ENCODE assay signal across 8 cellular contexts in genomic region chr20:17505664-17506517, GRCh38. TPM values are rescaled to one million over a fixed set of nuclear protein-coding genes. Genes with fewer than 3 reads are reported as not detected.
A peak's percentile ranks its signal among the peaks of the same experiment; 100 is the strongest.
DNase-seq lines count a peak whose midpoint lies in the region; ATAC-seq, FAIRE-seq and TF ChIP-seq lines count a peak whose summit lies in the region.

No MANE protein-coding gene starts in this region.

- peak overlapping the region; percentile 70 for H3K4me3 Mint-ChIP-seq in activated CD4-positive, alpha-beta T cell treated with anti-CD3 and anti-CD28 coated beads for 36 hours

- H2BK15ac ChIP-seq in H1 (ENCODE audit: low read length) = no peak overlapping the region; the same call in 1 of the 2 replicates

- peak; percentile 70 for ATAC-seq in activated CD4-positive, alpha-beta T cell treated with anti-CD3 and anti-CD28 coated beads for 36 hours
- ATAC-seq in GM21786 (IDR thresholded peaks at IDR 0.05; ENCODE audit: unreplicated experiment) (no peak), gastrocnemius medialis (no peak)

- peak overlapping the region; percentile 61 for H4K91ac ChIP-seq in H1 (replicated peaks; ENCODE audit: insufficient read length, low read length)
- peak overlapping the region; percentile 16 for H4K91ac ChIP-seq in trophoblast cell (ENCODE audit: low read depth, low read length)

- no peaks in the 10 kb centered on the region; the same call in 1 of the 2 replicates for H3K23me2 ChIP-seq in H1 (ENCODE audit: low read depth, low read length)

- TF ChIP-seq EP300 in H1 (IDR thresholded peaks at IDR 0.05; ENCODE audit: borderline replicate concordance in 1 of 2, low read depth in 2 of 2, low read length in 2 of 2) = no peak

- H3K23ac ChIP-seq in H1 (ENCODE audit: insufficient read length) = no peak overlapping the region
- H3K23ac ChIP-seq in trophoblast cell (ENCODE audit: low read length) = no peak overlapping the region

- H3K9me3 ChIP-seq in H1 (ENCODE audit: insufficient read depth in 2 of 2, low read depth in 1 of 2, low read length in 1 of 2) (no peaks in the 10 kb centered on the region), trophoblast cell (ENCODE audit: insufficient read depth, low read depth, low read length) (no peaks in the 10 kb centered on the region), gastrocnemius medialis (no peaks in the 10 kb centered on the region)

- H3K79me1 ChIP-seq in H1 (ENCODE audit: low read depth, low read length) (no peaks in the 10 kb centered on the region), trophoblast cell (ENCODE audit: low read length) (no peaks in the 10 kb centered on the region)

- no peak overlapping the region; the same call in 1 of the 2 replicates for H2BK20ac ChIP-seq in H1 (ENCODE audit: low read length)

- in situ Hi-C loops in gastrocnemius medialis (cut with MboI; ENCODE audit: low sequenced_read_pairs in 4 of 4) = loop anchor here in 3 of 4 donors (10.0 to 25.0 kb wide), 3 partner anchors 399 to 756 kb away; no protein-coding TSS in a partner anchor

- H3K9ac ChIP-seq in H1 (replicated peaks in 1 of 4; ENCODE audit: extremely low read depth in 1 of 4, low read depth in 3 of 4, low read length in 3 of 4) = no peak overlapping the region
- no peak overlapping the region for H3K9ac ChIP-seq in trophoblast cell (ENCODE audit: low read length)

- H3K27me3 Mint-ChIP-seq in activated CD4-positive, alpha-beta T cell treated with anti-CD3 and anti-CD28 coated beads for 36 hours = no peaks in the 10 kb centered on the region

- TF ChIP-seq RAD21 in H1 (IDR thresholded peaks at IDR 0.05 in 1 of 2, conservative IDR thresholded peaks at IDR 0.05 in 1 of 2; ENCODE audit: low read depth in 2 of 2, low read length in 2 of 2) = no peak

- no peaks in the 10 kb centered on the region for H3K9me3 Mint-ChIP-seq in activated CD4-positive, alpha-beta T cell treated with anti-CD3 and anti-CD28 coated beads for 36 hours (ENCODE audit: low read depth)

- no peak overlapping the region for H3K56ac ChIP-seq in H1 (replicated peaks; ENCODE audit: insufficient read length, low read depth, low read length)

- H3K79me2 ChIP-seq in H1 (ENCODE audit: control insufficient read depth in 1 of 2, insufficient read depth in 2 of 2, low read length in 2 of 2) (no peaks in the 10 kb centered on the region), trophoblast cell (ENCODE audit: control insufficient read depth, insufficient read depth, low read length, poor library complexity) (peaks cover 2% of the 10 kb centered on the region)

- H3K4me1 ChIP-seq in H1 (replicated peaks in 1 of 4; ENCODE audit: control insufficient read depth in 3 of 4, insufficient read depth in 4 of 4, low read length in 3 of 4) (peaks cover 0 to 10% (median 3%) of the 10 kb centered on the region in 4 experiments; a peak in 4 of 7 replicates), trophoblast cell (ENCODE audit: control insufficient read depth in 1 of 2, insufficient read depth in 2 of 2, low read length in 2 of 2) (peaks cover 0 to 4% of the 10 kb centered on the region in 2 experiments), gastrocnemius medialis (peaks cover 8 to 11% of the 10 kb centered on the region in 2 donors)

- H3K36me3 ChIP-seq in H1 (ENCODE audit: control insufficient read depth in 2 of 4, insufficient read depth in 4 of 4, low read length in 3 of 4) (no peaks in the 10 kb centered on the region), trophoblast cell (ENCODE audit: control insufficient read depth in 1 of 2, insufficient read depth in 2 of 2, low read length in 2 of 2) (no peaks in the 10 kb centered on the region), gastrocnemius medialis (no peaks in the 10 kb centered on the region)

- H2AK5ac ChIP-seq in H1 (ENCODE audit: low read depth, low read length) = no peak overlapping the region
- no peak overlapping the region for H2AK5ac ChIP-seq in trophoblast cell (ENCODE audit: low read length)

- no peak overlapping the region for H2BK120ac ChIP-seq in H1 (replicated peaks; ENCODE audit: low read depth, low read length)
- H2BK120ac ChIP-seq in trophoblast cell (ENCODE audit: insufficient read depth, low read length, poor library complexity) = no peak overlapping the region

- H3K4me3 ChIP-seq in H1 (ENCODE audit: extremely low read depth in 1 of 4, insufficient read depth in 2 of 4, low read depth in 3 of 4, low read length in 4 of 4) (peak overlapping the region in 2 of 4 experiments; percentile 50 to 55; a peak in 3 of 8 replicates), trophoblast cell (ENCODE audit: low read depth, low read length) (peak overlapping the region; percentile 67), gastrocnemius medialis (peak overlapping the region in 2 of 4 donors; percentile 55)

- H2BK12ac ChIP-seq in H1 (ENCODE audit: low read depth, low read length) (peak overlapping the region; percentile 71; the same call in 1 of the 2 replicates), trophoblast cell (ENCODE audit: low read length) (no peak overlapping the region)

- H3K4ac ChIP-seq in H1 (replicated peaks; ENCODE audit: insufficient read length, low read depth, low read length) (no peak overlapping the region), trophoblast cell (ENCODE audit: low read depth, low read length) (no peak overlapping the region)

- CTCF ChIA-PET in activated CD4-positive, alpha-beta T cell treated with anti-CD3 and anti-CD28 coated beads for 36 hours (lab: Charles Lee) = interaction anchor here (0.6 to 4.6 kb wide), 25 partner anchors 8 to 515 kb away, joined by 3 to 33 read pairs (median 4); partner anchors contain the start of genes BFSP1, DSTN and RRBP1
- CTCF ChIA-PET in H1 (lab: Charles Lee; ENCODE audit: partially characterized antibody) = interaction anchor here (0.6 to 7.5 kb wide), 41 partner anchors 8 to 704 kb away, joined by 3 to 114 read pairs (median 5); no protein-coding TSS in a partner anchor

- peak; percentile 39 for DNase-seq in activated CD4-positive, alpha-beta T cell treated with anti-CD3 and anti-CD28 coated beads for 24 hours (ENCODE audit: low read depth in 2 of 2)
- no peak for DNase-seq in activated CD4-positive, alpha-beta T cell treated with anti-CD3 and anti-CD28 coated beads for 1 hour
- peak; percentile 76 for DNase-seq in activated CD4-positive, alpha-beta T cell treated with anti-CD3 and anti-CD28 coated beads for 36 hours
- DNase-seq in H1 (ENCODE audit: low read depth in 1 of 2, low spot score in 2 of 2) = no peak
- peak; percentile 87 to 88 for DNase-seq in trophoblast cell
- no peak for DNase-seq in HuH-7 (ENCODE audit: low spot score)
- no peak for DNase-seq in gastrocnemius medialis

- H3K27ac ChIP-seq in H1 (ENCODE audit: low read depth, low read length) (no peak overlapping the region), trophoblast cell (ENCODE audit: low read depth, low read length) (no peak overlapping the region), gastrocnemius medialis (no peak overlapping the region)

- no peak overlapping the region for H2BK5ac ChIP-seq in H1 (ENCODE audit: low read depth, low read length)
- H2BK5ac ChIP-seq in trophoblast cell (ENCODE audit: low read depth, low read length, poor library complexity) = no peak overlapping the region

- FAIRE-seq in H1 (lab: Jason Lieb, UNC) = no peak

- no peak overlapping the region for H4K5ac ChIP-seq in H1 (ENCODE audit: insufficient read length, low read depth, low read length)

- H3K18ac ChIP-seq in H1 (ENCODE audit: extremely low read depth, low read length) (peak overlapping the region; percentile 52; the same call in 1 of the 2 replicates), trophoblast cell (ENCODE audit: low read length) (no peak overlapping the region)

- no peak for TF ChIP-seq POLR2A in H1 (IDR thresholded peaks at IDR 0.05; ENCODE audit: control extremely low read depth in 1 of 2, low read depth in 2 of 2, low read length in 2 of 2)
- TF ChIP-seq POLR2A in gastrocnemius medialis (IDR thresholded peaks at IDR 0.05) = no peak

- peak overlapping the region; percentile 21 to 81 for H3K4me2 ChIP-seq in H1 (ENCODE audit: insufficient read depth in 1 of 2, low read depth in 2 of 2, low read length in 2 of 2)
- H3K4me2 ChIP-seq in trophoblast cell (ENCODE audit: low read length) = peak overlapping the region; percentile 99

- H3K27me3 ChIP-seq in H1 (replicated peaks in 1 of 4; ENCODE audit: control insufficient read depth in 3 of 4, extremely low read depth in 1 of 4, insufficient read depth in 3 of 4, low read length in 3 of 4) = peaks cover 0 to 9% (median 1%) of the 10 kb centered on the region in 4 experiments; a peak in 3 of 7 replicates
- H3K27me3 ChIP-seq in trophoblast cell (ENCODE audit: insufficient read depth, low read length) = no peaks in the 10 kb centered on the region
- H3K27me3 ChIP-seq in gastrocnemius medialis = no peaks in the 10 kb centered on the region

- H4K8ac ChIP-seq in H1 (ENCODE audit: extremely low read depth, insufficient read depth, low read length) (peak overlapping the region; percentile 92; the same call in 1 of the 2 replicates), trophoblast cell (ENCODE audit: low read depth, low read length) (peak overlapping the region; percentile 3)

- peak overlapping the region; percentile 60; the same call in 1 of the 2 replicates for H2AFZ ChIP-seq in H1 (ENCODE audit: low read length)
- no peak overlapping the region for H2AFZ ChIP-seq in trophoblast cell (ENCODE audit: insufficient read depth, low read length, poor library complexity)

- H3K36me3 Mint-ChIP-seq in activated CD4-positive, alpha-beta T cell treated with anti-CD3 and anti-CD28 coated beads for 36 hours (ENCODE audit: low read depth) = no peaks in the 10 kb centered on the region

- 92% methylated on average over 19 of the region's 19 CpGs; no CpG with 5 or more reads in 1 of the 2 experiments for WGBS in H1 (ENCODE audit: extremely low coverage in 1 of 2, insufficient coverage in 1 of 2, insufficient read length in 1 of 2, insufficient replicate concordance in 2 of 2, low coverage in 1 of 2, low lambda C conversion rate in 2 of 2, missing lambda C conversion rate in 1 of 2), 2 experiments
- WGBS in trophoblast cell (ENCODE audit: extremely low coverage, insufficient coverage, insufficient read length) = no CpG with 5 or more reads among the region's 19 CpGs

- TF ChIP-seq CTCF in H1 (IDR thresholded peaks at IDR 0.05; ENCODE audit: control extremely low read depth in 1 of 3, insufficient read depth in 1 of 3, low read depth in 1 of 3, low read length in 3 of 3) (no peak), gastrocnemius medialis (IDR thresholded peaks at IDR 0.05 in 4 of 5, conservative IDR thresholded peaks at IDR 0.05 in 1 of 5) (no peak)

- peak overlapping the region; percentile 80 for H3K27ac Mint-ChIP-seq in activated CD4-positive, alpha-beta T cell treated with anti-CD3 and anti-CD28 coated beads for 36 hours

- H4K12ac ChIP-seq in trophoblast cell (ENCODE audit: low read depth, low read length) = no peak overlapping the region

- H3K4me1 Mint-ChIP-seq in activated CD4-positive, alpha-beta T cell treated with anti-CD3 and anti-CD28 coated beads for 36 hours = peaks cover 28% of the 10 kb centered on the region

- no peaks in the 10 kb centered on the region for H4K20me1 ChIP-seq in H1 (replicated peaks in 1 of 2; ENCODE audit: control insufficient read depth in 1 of 2, insufficient read depth in 2 of 2, low read length in 2 of 2)

- intact Hi-C loops in activated CD4-positive, alpha-beta T cell treated with anti-CD3 and anti-CD28 coated beads for 36 hours (cut with DNase I, micrococcal nuclease) = loop anchor here (1.0 to 10.0 kb wide), 10 partner anchors 24 to 771 kb away; partner anchors contain the start of genes RRBP1 (in 2 of the 2), DSTN (in 1 of the 2), KAT14 (in 1 of the 2) and PET117 (in 1 of the 2)
- intact Hi-C loops in gastrocnemius medialis (cut with DNase I; ENCODE audit: low total_unique reads) = loop anchor here (2.0 kb wide), 3 partner anchors 65 to 771 kb away; partner anchors contain the start of gene DSTN

- H3K14ac ChIP-seq in H1 (ENCODE audit: insufficient read length) (no peak overlapping the region), trophoblast cell (ENCODE audit: low read length) (no peak overlapping the region)

- POLR2A ChIA-PET in activated CD4-positive, alpha-beta T cell treated with anti-CD3 and anti-CD28 coated beads for 36 hours (lab: Charles Lee) = interaction anchor here (0.7 to 1.7 kb wide), 2 partner anchors 65 to 177 kb away, joined by 3 to 5 read pairs; no protein-coding TSS in a partner anchor
- POLR2A ChIA-PET in H1 (lab: Charles Lee; ENCODE audit: partially characterized antibody) = interaction anchor here (0.8 to 2.2 kb wide), 9 partner anchors 8 to 434 kb away, joined by 3 to 10 read pairs (median 5); partner anchors contain the start of genes BFSP1 and DSTN

RNA-seq across cellular contexts. Expression of gene BFSP1, which starts 25.3 kb away (rescaled TPM):
- total RNA-seq in activated CD4-positive, alpha-beta T cell treated with anti-CD3 and anti-CD28 coated beads for 36 hours = under 1 TPM; 0.12 to 0.23 TPM
- total RNA-seq in H1 (2021; fragmentation: NEBNext Ultra II Directional; extraction: Animal tissue kit (Norgen Biotek cat#: 25700)) = 2.5 and 3.2 TPM in 2 replicates
- 1.5 and 1.8 TPM in 2 replicates for polyA plus RNA-seq in H1 (2011; rRNA removed)
- 3.0 TPM for polyA plus RNA-seq in H1 (2011; cell fraction: cytosol; rRNA removed)
- 3.6 TPM for polyA plus RNA-seq in H1 (2011; cell fraction: nucleus; rRNA removed)
- polyA plus RNA-seq in H1 (2012, experiment 1 of 2) = 2.6 to 3.5 TPM (median 3.2 TPM) in 4 replicates
- 1.8 TPM for polyA plus RNA-seq in H1 (2012, experiment 2 of 2)
- 2.4 TPM for polyA plus RNA-seq in H1 (2013, experiment 1 of 2)
- 2.2 TPM for polyA plus RNA-seq in H1 (2013, experiment 2 of 2)
- polyA minus RNA-seq in H1 (2011; rRNA and poly(A)+ RNA removed) = 1.7 and 2.7 TPM in 2 replicates
- 1.7 TPM for polyA minus RNA-seq in H1 (2011; cell fraction: cytosol; rRNA and poly(A)+ RNA removed)
- 2.6 TPM for polyA minus RNA-seq in H1 (2011; cell fraction: nucleus; rRNA and poly(A)+ RNA removed)
- polyA plus RNA-seq in trophoblast cell (2013) = 2.2 and 2.7 TPM in 2 replicates
- under 1 TPM in 2 of 4 donors, not detected in 2; 0.18 to 0.46 TPM for total RNA-seq in gastrocnemius medialis

Comparison
In these comparisons a context has a peak if more than half of its experiments do, and no peak if none do; other contexts are left out.
1. DNase-seq: peak in activated CD4-positive, alpha-beta T cell treated with anti-CD3 and anti-CD28 coated beads for 24 hours (2 of 2), activated CD4-positive, alpha-beta T cell treated with anti-CD3 and anti-CD28 coated beads for 36 hours (single experiment) and trophoblast cell (2 of 2); none in activated CD4-positive, alpha-beta T cell treated with anti-CD3 and anti-CD28 coated beads for 1 hour (single experiment), H1 (0 of 2), HuH-7 (single experiment) and gastrocnemius medialis (0 of 2).